ENCODE assay signal across 8 cellular contexts in genomic region chr9:35664531-35665470, GRCh38. TPM values are rescaled to one million over a fixed set of nuclear protein-coding genes. Genes with fewer than 3 reads are reported as not detected.
DNase-seq lines count a peak whose midpoint lies in the region; ATAC-seq lines count a peak whose summit lies in the region.

TSS of gene ARHGEF39 (minus strand) at chr9:35665195. CDS start at chr9:35665169, 26 bp downstream.

- H3K36me3 Mint-ChIP-seq in naive B cell: no peaks in the 10 kb centered on the region

- no peaks in the 10 kb centered on the region for H3K9me3 Mint-ChIP-seq in naive B cell

- peaks cover 46 to 63% (median 60%) of the 10 kb centered on the region in 3 donors for H3K4me1 Mint-ChIP-seq in naive B cell

- DNase-seq in DMS153 treated with DMSO at 0.1 percent for 48 hours (lab: John Stamatoyannopoulos, UW; ENCODE audit: unreplicated experiment) (peak; percentile 64), HuH-7.5 (ENCODE audit: low spot score) (peak; percentile 94), OCI-M2 (lab: John Stamatoyannopoulos, UW; ENCODE audit: unreplicated experiment) (peak; percentile 19), fibroblast of gingiva (ENCODE audit: low read depth) (peak; percentile 66), naive B cell (peak; percentile 43), substantia nigra (lab: John Stamatoyannopoulos, UW) (peak in 43 of 49 donors; percentile 12 to 89 (median 51))
- DNase-seq in activated T-cell treated with anti-CD3 and anti-CD28 coated beads, Interleukin-2, amount 50 U/mL, for 48 hours: peak; percentile 87 to 89

- ATAC-seq in GM21447 (IDR thresholded peaks at IDR 0.05; ENCODE audit: unreplicated experiment) (peak; percentile 58), naive B cell (ENCODE audit: low read depth in 2 of 2) (peak; percentile 56 to 61)

- H3K27ac Mint-ChIP-seq in naive B cell: peak within 1 kb of the TSS; percentile 22 to 82 (median 64)

- H3K4me3 Mint-ChIP-seq in naive B cell: peak within 1 kb of the TSS; percentile 82 to 96 (median 90)

- no peaks in the 10 kb centered on the region for H3K27me3 Mint-ChIP-seq in naive B cell

- H3K27ac ChIP-seq in substantia nigra (ENCODE audit: low read depth, low read length, poor library complexity, severe bottlenecking): peak within 1 kb of the TSS; percentile 57

RNA-seq across cellular contexts. Expression of gene ARHGEF39, which starts in this region (rescaled TPM):
- 1 to 10 TPM in 5 of 6 donors, under 1 TPM in 1; 0.90 to 4.0 (median 2.4) TPM for polyA plus RNA-seq in naive B cell (ENCODE audit: low read depth in 6 of 6)

Comparison
In these comparisons a context has a peak if more than half of its experiments do, and no peak if none do; other contexts are left out.
1. Peak in every context shown above with its lines: DNase-seq, ATAC-seq and H3K27ac ChIP-seq.
2. DNase-seq: peak in every context shown above with its lines; median percentile 94 in HuH-7.5; 88 in activated T-cell treated with anti-CD3 and anti-CD28 coated beads, Interleukin-2, amount 50 U/mL, for 48 hours; 66 in fibroblast of gingiva; 64 in DMS153 treated with DMSO at 0.1 percent for 48 hours; 51 in substantia nigra; 43 in naive B cell; 19 in OCI-M2.